Comparison of ENCODE assay signal across 19 cellular contexts in the genomic region with DNA sequence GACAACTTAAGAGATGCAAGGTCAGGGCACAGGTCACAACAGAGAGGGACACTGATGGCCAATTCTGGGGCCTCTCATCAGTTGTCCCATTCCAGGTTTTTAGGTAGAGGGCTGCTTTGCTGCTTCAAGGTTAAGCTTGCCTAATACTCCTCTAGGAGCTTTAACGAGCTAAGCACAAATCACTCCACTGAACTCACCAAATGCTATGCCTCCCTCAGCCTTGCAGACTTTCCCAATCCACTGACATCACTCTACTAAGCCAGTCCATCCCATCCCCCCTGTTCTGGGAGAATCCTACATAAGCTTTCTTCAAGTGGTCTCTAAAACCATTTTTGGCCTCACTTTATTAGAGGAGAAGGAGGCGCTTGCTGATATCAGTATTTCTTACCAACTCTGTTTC. TPM values are rescaled to one million over a fixed set of nuclear protein-coding genes. Genes with fewer than 3 reads are reported as not detected.
A peak's percentile ranks its signal among the peaks of the same experiment; 100 is the strongest.
DNase-seq lines count a peak whose midpoint lies in the region; ATAC-seq and TF ChIP-seq lines count a peak whose summit lies in the region.
"Had no signal": no experiment of that assay in that cellular context is flagged by ENCODE, and none has a peak within 500 bp of the region (broad histone marks: within the 10 kb centered on the region; RNA-seq: fewer than 3 reads in every experiment).

No MANE protein-coding gene starts in this region.

- peak; percentile 41 for DNase-seq in GM23248
- DNase-seq in amniotic epithelial cell (ENCODE audit: low read depth): peak; percentile 76
- DNase-seq in foreskin fibroblast: peak; percentile 39 to 71
- no peak for DNase-seq in osteoblast (ENCODE audit: insufficient read length, low spot score, missing footprints)
- DNase-seq in DMS153 (lab: John Stamatoyannopoulos, UW): no peak
- DNase-seq in NCI-H446 (lab: John Stamatoyannopoulos, UW): no peak
- no peak for DNase-seq in activated naive CD4-positive, alpha-beta T cell treated with anti-CD3 and anti-CD28 coated beads, Interleukin-2, amount 50 U/mL, for 72 hours (ENCODE audit: low spot score in 2 of 2)
- DNase-seq: AML-193, DMS 273 treated with DMSO at 0.1 percent for 48 hours, H9, NCI-H1417 treated with DMSO at 0.1 percent for 48 hours, NCI-H1930, NCI-H2171, NCI-H446 treated with DMSO at 0.1 percent for 48 hours, PC-3 had no signal

- TF ChIP-seq CTCF in foreskin fibroblast (IDR thresholded peaks at IDR 0.05; ENCODE audit: low read depth, low read length) (no peak), osteoblast (IDR thresholded peaks at IDR 0.05; ENCODE audit: extremely low read depth, low read depth, low read length) (no peak), gastroesophageal sphincter (IDR thresholded peaks at IDR 0.05) (no peak)

- no peaks in the 10 kb centered on the region for H3F3A ChIP-seq in GM23248 (ENCODE audit: insufficient read depth)

- no peaks in the 10 kb centered on the region for H3K9me2 ChIP-seq in GM23248 (ENCODE audit: insufficient read depth)

- no peaks in the 10 kb centered on the region; the same call in 1 of the 2 replicates for H3K4me1 ChIP-seq in GM23248 (ENCODE audit: insufficient read depth)
- H3K4me1 ChIP-seq in osteoblast (ENCODE audit: insufficient read depth, low read length): no peaks in the 10 kb centered on the region
- no peaks in the 10 kb centered on the region for H3K4me1 ChIP-seq in gastroesophageal sphincter
- H3K4me1 ChIP-seq: A549 had no signal

- 49 to 50% methylated on average over 2 of the region's 2 CpGs for WGBS in GM23248 (ENCODE audit: low coverage in 1 of 2, low lambda C conversion rate in 2 of 2, missing lambda C conversion rate in 2 of 2), 2 experiments
- WGBS in gastroesophageal sphincter (ENCODE audit: low coverage in 1 of 2), 2 donors: 57 to 76% methylated on average over 1 to 2 of the region's 2 CpGs

- no peak overlapping the region for H3K27ac ChIP-seq in GM23248
- no peak overlapping the region for H3K27ac ChIP-seq in osteoblast (ENCODE audit: low read depth, low read length)
- H3K27ac ChIP-seq in gastroesophageal sphincter: no peak overlapping the region
- H3K27ac ChIP-seq: A549 had no signal

- H3K36me3 ChIP-seq in GM23248 (ENCODE audit: low read depth) (no peaks in the 10 kb centered on the region), osteoblast (ENCODE audit: insufficient read depth, low read length) (no peaks in the 10 kb centered on the region), gastroesophageal sphincter (no peaks in the 10 kb centered on the region)

- H3K27ac Mint-ChIP-seq in activated naive CD4-positive, alpha-beta T cell treated with anti-CD3 and anti-CD28 coated beads, Interleukin-2, amount 50 U/mL, for 72 hours: no peak overlapping the region
- H3K27ac Mint-ChIP-seq: CD14-positive monocyte, H9 had no signal

- in situ Hi-C loops in GM23248 (cut with MboI): no loop called here

- no peaks in the 10 kb centered on the region for H3K36me3 Mint-ChIP-seq in activated naive CD4-positive, alpha-beta T cell treated with anti-CD3 and anti-CD28 coated beads, Interleukin-2, amount 50 U/mL, for 72 hours
- H3K36me3 Mint-ChIP-seq: CD14-positive monocyte had no signal

- H3K4me2 ChIP-seq in GM23248 (ENCODE audit: unreplicated experiment) (no peak overlapping the region), osteoblast (ENCODE audit: insufficient read depth, low read length) (no peak overlapping the region)
- H3K4me2 ChIP-seq: A549 had no signal

- H4K20me1 ChIP-seq in GM23248 (ENCODE audit: insufficient read depth): no peaks in the 10 kb centered on the region
- H4K20me1 ChIP-seq in osteoblast (ENCODE audit: insufficient read depth, low read length): no peaks in the 10 kb centered on the region

- H3K79me2 ChIP-seq in GM23248 (ENCODE audit: insufficient read depth) (no peaks in the 10 kb centered on the region), osteoblast (ENCODE audit: insufficient read depth, low read length) (no peaks in the 10 kb centered on the region)

- H3K27me3 ChIP-seq in GM23248 (replicated peaks; ENCODE audit: insufficient read depth) (no peaks in the 10 kb centered on the region), osteoblast (ENCODE audit: insufficient read depth, low read length) (no peaks in the 10 kb centered on the region), gastroesophageal sphincter (no peaks in the 10 kb centered on the region)

- no peaks in the 10 kb centered on the region for H3K9me3 Mint-ChIP-seq in activated naive CD4-positive, alpha-beta T cell treated with anti-CD3 and anti-CD28 coated beads, Interleukin-2, amount 50 U/mL, for 72 hours
- H3K9me3 Mint-ChIP-seq: CD14-positive monocyte, H9 had no signal

- H3K4me3 ChIP-seq in GM23248 (no peak overlapping the region), foreskin fibroblast (ENCODE audit: low read depth in 1 of 2, low read length in 2 of 2) (no peak overlapping the region), osteoblast (ENCODE audit: insufficient read depth, low read length) (no peak overlapping the region), gastroesophageal sphincter (no peak overlapping the region)
- H3K4me3 ChIP-seq: A549, K562 had no signal

- H3K9me3 ChIP-seq in GM23248 (ENCODE audit: low read depth): no peaks in the 10 kb centered on the region
- H3K9me3 ChIP-seq in osteoblast (ENCODE audit: low read depth, low read length): no peaks in the 10 kb centered on the region
- no peaks in the 10 kb centered on the region for H3K9me3 ChIP-seq in gastroesophageal sphincter
- H3K9me3 ChIP-seq: A549 had no signal

- H2AFZ ChIP-seq in GM23248: no peak overlapping the region
- H2AFZ ChIP-seq in osteoblast (ENCODE audit: low read length): peak overlapping the region; percentile 52

- ATAC-seq in gastroesophageal sphincter: no peak
- ATAC-seq in activated naive CD4-positive, alpha-beta T cell treated with anti-CD3 and anti-CD28 coated beads, Interleukin-2, amount 50 U/mL, for 72 hours: no peak
- ATAC-seq: K562, PC-3 had no signal

- no peak overlapping the region for H3K9ac ChIP-seq in GM23248

- no peak for TF ChIP-seq EP300 in gastroesophageal sphincter (IDR thresholded peaks at IDR 0.05)

- no peak for TF ChIP-seq POLR2A in gastroesophageal sphincter (IDR thresholded peaks at IDR 0.05)

RNA-seq across cellular contexts. Expression of a gene that starts 24.8 kb away (rescaled TPM):
- total RNA-seq in GM23248 (2014; rRNA removed; shearing (Covaris generic)): 180 and 214 TPM in 2 replicates
- polyA plus RNA-seq in GM23248 (2016; fragmentation: Nextera tagmentation; extraction: Ambion mirVana): 191 and 197 TPM in 2 replicates
- 251 and 283 TPM in 2 replicates for total RNA-seq in osteoblast
- total RNA-seq in gastroesophageal sphincter: 100 to 1,000 TPM; 151 to 290 (median 186) TPM
- total RNA-seq in activated naive CD4-positive, alpha-beta T cell treated with anti-CD3 and anti-CD28 coated beads, Interleukin-2, amount 50 U/mL, for 72 hours: 100 to 1,000 TPM; 160 to 192 TPM

RNA-seq across cellular contexts. Expression of a gene that starts 55.6 kb away (rescaled TPM):
- total RNA-seq in GM23248 (2014; rRNA removed; shearing (Covaris generic)): 30.4 and 45.9 TPM in 2 replicates
- polyA plus RNA-seq in GM23248 (2016; fragmentation: Nextera tagmentation; extraction: Ambion mirVana): 12.3 and 13.0 TPM in 2 replicates
- 52.1 and 61.0 TPM in 2 replicates for total RNA-seq in osteoblast
- total RNA-seq in gastroesophageal sphincter: 10 to 100 TPM; 45.3 to 90.7 (median 54.1) TPM
- 10 to 100 TPM; 42.8 to 45.5 TPM for total RNA-seq in activated naive CD4-positive, alpha-beta T cell treated with anti-CD3 and anti-CD28 coated beads, Interleukin-2, amount 50 U/mL, for 72 hours

Comparison
In these comparisons a context has a peak if more than half of its experiments do, and no peak if none do; other contexts are left out.
1. DNase-seq: peak in GM23248 (single experiment), amniotic epithelial cell (single experiment) and foreskin fibroblast (2 of 2); none in osteoblast (single experiment), DMS153 (single experiment), NCI-H446 (0 of 2) and activated naive CD4-positive, alpha-beta T cell treated with anti-CD3 and anti-CD28 coated beads, Interleukin-2, amount 50 U/mL, for 72 hours (0 of 2).